ENCODE assay signal across 1 cellular context in genomic region chr9:115938479-115938878, GRCh38.
TF ChIP-seq lines count a peak whose summit lies in the region.

No MANE protein-coding gene starts in this region.

TF ChIP-seq in IMR-90, 13 proteins besides CTCF, POLR2A, EP300 and RAD21 (continued from another document):
- no peak for TF ChIP-seq ELK1 (IDR thresholded peaks at IDR 0.05; ENCODE audit: borderline replicate concordance, low read depth, low read length)
- no peak for TF ChIP-seq MAFK (IDR thresholded peaks at IDR 0.05; ENCODE audit: low read depth, low read length)
- no peak for TF ChIP-seq USF2 (IDR thresholded peaks at IDR 0.05; ENCODE audit: low read depth, low read length)
- no peak for TF ChIP-seq SMC3 (IDR thresholded peaks at IDR 0.05; ENCODE audit: low read depth, low read length)
- TF ChIP-seq CHD1 (IDR thresholded peaks at IDR 0.05; ENCODE audit: low read depth, low read length) = no peak
- TF ChIP-seq BHLHE40 (IDR thresholded peaks at IDR 0.05; ENCODE audit: low read depth, low read length) = no peak
- no peak for TF ChIP-seq RFX5 (IDR thresholded peaks at IDR 0.05; ENCODE audit: low read depth, low read length)
- TF ChIP-seq MXI1 (IDR thresholded peaks at IDR 0.05; ENCODE audit: borderline replicate concordance, low read depth, low read length) = no peak
- no peak for TF ChIP-seq NFE2L2 (IDR thresholded peaks at IDR 0.05; ENCODE audit: low read depth, low read length)
- TF ChIP-seq MAZ (IDR thresholded peaks at IDR 0.05; ENCODE audit: borderline replicate concordance, low read depth, low read length) = no peak
- TF ChIP-seq FOS (IDR thresholded peaks at IDR 0.05; ENCODE audit: low read depth, low read length) = no peak
